In genomic region chr5:3595102-3595961, GRCh38 we compare ENCODE assay signal across 10 cellular contexts. TPM values are rescaled to one million over a fixed set of nuclear protein-coding genes. Genes with fewer than 3 reads are reported as not detected.
DNase-seq lines count a peak whose midpoint lies in the region; ATAC-seq lines count a peak whose summit lies in the region.
"Had no signal": no experiment of that assay in that cellular context is flagged by ENCODE, and none has a peak within 500 bp of the region (broad histone marks: within the 10 kb centered on the region; RNA-seq: fewer than 3 reads in every experiment).

IRX1 (plus strand) TSS chr5:3595832; CDS start chr5:3596106, 274 bp downstream.

- H3K4me1 ChIP-seq in ectodermal cell (ENCODE audit: control insufficient read depth, insufficient read depth, low read length) (peaks cover 14% of the 10 kb centered on the region), mesenchymal stem cell (ENCODE audit: control insufficient read depth, insufficient read depth, low read depth, low read length) (peaks cover 7% of the 10 kb centered on the region)

- H3K9me3 ChIP-seq in ectodermal cell (ENCODE audit: control insufficient read depth, low read length) (no peaks in the 10 kb centered on the region), mesenchymal stem cell (ENCODE audit: control insufficient read depth, low read length) (no peaks in the 10 kb centered on the region)

- no peak within 1 kb of the TSS for H3K4ac ChIP-seq in mesenchymal stem cell (ENCODE audit: low read depth in 1 of 2, low read length in 2 of 2)

- H4K8ac ChIP-seq in mesenchymal stem cell (ENCODE audit: low read length): no peak within 1 kb of the TSS

- no peak within 1 kb of the TSS for H2AK5ac ChIP-seq in mesenchymal stem cell (ENCODE audit: low read length, severe bottlenecking)

- no peak within 1 kb of the TSS for H2BK120ac ChIP-seq in mesenchymal stem cell (ENCODE audit: low read depth, low read length)

- no peak within 1 kb of the TSS for H2BK15ac ChIP-seq in mesenchymal stem cell (ENCODE audit: low read depth, poor library complexity, severe bottlenecking)

- no peak within 1 kb of the TSS for H2AFZ ChIP-seq in mesenchymal stem cell (ENCODE audit: low read depth, low read length)

- peak; percentile 61 for DNase-seq in 8988T
- DNase-seq in NCI-H1092 (lab: John Stamatoyannopoulos, UW): peak; percentile 43
- DNase-seq in mesenchymal stem cell: no peak
- no peak for DNase-seq in activated CD4-positive, CD25-positive, alpha-beta regulatory T cell treated with anti-CD3 and anti-CD28 coated beads, Interleukin-2, amount 50 U/mL, for 72 hours
- no peak for DNase-seq in stimulated activated naive CD4-positive, alpha-beta T cell (lab: John Stamatoyannopoulos, UW)
- DNase-seq: activated naive CD8-positive, alpha-beta T cell treated with anti-CD3 and anti-CD28 coated beads, Interleukin-2, amount 50 U/mL, for 24 hours; left colon had no signal

- no peak within 1 kb of the TSS for H2BK12ac ChIP-seq in mesenchymal stem cell (ENCODE audit: low read length in 2 of 2)

- peaks cover 86% of the 10 kb centered on the region for H3K27me3 ChIP-seq in ectodermal cell (ENCODE audit: control insufficient read depth, insufficient read depth, low read length, poor library complexity, severe bottlenecking)
- H3K27me3 ChIP-seq in mesenchymal stem cell (ENCODE audit: control insufficient read depth in 1 of 2, insufficient read depth in 1 of 2, low read length in 2 of 2): peaks cover 26 to 91% of the 10 kb centered on the region in 2 experiments

- no peak within 1 kb of the TSS for H2BK5ac ChIP-seq in mesenchymal stem cell (ENCODE audit: low read depth, low read length, poor library complexity, severe bottlenecking)

- peaks cover 4% of the 10 kb centered on the region for H3K36me3 ChIP-seq in ectodermal cell (ENCODE audit: control insufficient read depth, insufficient read depth, low read length)
- H3K36me3 ChIP-seq in mesenchymal stem cell (ENCODE audit: control insufficient read depth in 1 of 2, insufficient read depth in 2 of 2, low read depth in 1 of 2, low read length in 2 of 2): peaks cover 0 to 5% of the 10 kb centered on the region in 2 experiments

- WGBS in ectodermal cell, 2 experiments: 0% methylated on average over 98 of the region's 98 CpGs
- WGBS in mesenchymal stem cell: 1% methylated on average over 71 of the region's 98 CpGs

- no peak within 1 kb of the TSS for H4K91ac ChIP-seq in mesenchymal stem cell (ENCODE audit: low read length)

- peak within 1 kb of the TSS; percentile 90 for H3K4me3 ChIP-seq in ectodermal cell (ENCODE audit: insufficient read depth, low read depth, low read length)
- peak within 1 kb of the TSS; percentile 29 to 87 for H3K4me3 ChIP-seq in mesenchymal stem cell (ENCODE audit: insufficient read depth in 1 of 2, low read depth in 1 of 2, low read length in 2 of 2)

- H3K14ac ChIP-seq in mesenchymal stem cell (ENCODE audit: low read length in 2 of 2): no peak within 1 kb of the TSS

- H3K18ac ChIP-seq in mesenchymal stem cell (ENCODE audit: low read depth in 1 of 2, low read length in 2 of 2): no peak within 1 kb of the TSS

- H3K79me1 ChIP-seq in mesenchymal stem cell (replicated peaks; ENCODE audit: low read length, poor library complexity, severe bottlenecking): no peaks in the 10 kb centered on the region

- H3K27ac ChIP-seq in ectodermal cell (ENCODE audit: insufficient read depth, low read depth, low read length, poor library complexity, severe bottlenecking) (peak within 1 kb of the TSS; percentile 6), mesenchymal stem cell (ENCODE audit: low read length, poor library complexity, severe bottlenecking) (no peak within 1 kb of the TSS)

- peak within 1 kb of the TSS; percentile 89 for H3K9ac ChIP-seq in mesenchymal stem cell (ENCODE audit: low read length)

- H3K4me2 ChIP-seq in mesenchymal stem cell (ENCODE audit: low read length, poor library complexity, severe bottlenecking): no peak within 1 kb of the TSS

- ATAC-seq in GM21360 (IDR thresholded peaks at IDR 0.05; ENCODE audit: unreplicated experiment) (no peak), HG03045 (IDR thresholded peaks at IDR 0.05; ENCODE audit: unreplicated experiment) (no peak)
- ATAC-seq: activated naive CD8-positive, alpha-beta T cell treated with anti-CD3 and anti-CD28 coated beads, Interleukin-2, amount 50 U/mL, for 24 hours; left colon had no signal

- H3K23ac ChIP-seq in mesenchymal stem cell (ENCODE audit: low read length in 2 of 2): peak within 1 kb of the TSS in 1 of 2 experiments; percentile 31

RNA-seq across cellular contexts. Expression of gene IRX1, which starts in this region (rescaled TPM):
- polyA plus RNA-seq in ectodermal cell (2013, experiment 1 of 4): 132 TPM
- 134 TPM for polyA plus RNA-seq in ectodermal cell (2013, experiment 2 of 4)
- 122 TPM for polyA plus RNA-seq in ectodermal cell (2013, experiment 3 of 4)
- 115 TPM for polyA plus RNA-seq in ectodermal cell (2013, experiment 4 of 4)
- polyA plus RNA-seq in mesenchymal stem cell (2013, experiment 1 of 2): not detected
- not detected for polyA plus RNA-seq in mesenchymal stem cell (2013, experiment 2 of 2)

Comparison
In these comparisons a context has a peak if more than half of its experiments do, and no peak if none do; other contexts are left out.
1. DNase-seq: peak in 8988T (single experiment) and NCI-H1092 (single experiment); none in mesenchymal stem cell (single experiment), activated CD4-positive, CD25-positive, alpha-beta regulatory T cell treated with anti-CD3 and anti-CD28 coated beads, Interleukin-2, amount 50 U/mL, for 72 hours (single experiment) and stimulated activated naive CD4-positive, alpha-beta T cell (0 of 6).